9 cellular contexts compared by ENCODE assay signal in genomic region chrX:100685284-100685996, GRCh38. TPM values are rescaled to one million over a fixed set of nuclear protein-coding genes. Genes with fewer than 3 reads are reported as not detected.
DNase-seq lines count a peak whose midpoint lies in the region; ATAC-seq, FAIRE-seq and TF ChIP-seq lines count a peak whose summit lies in the region.
"Had no signal": no experiment of that assay in that cellular context is flagged by ENCODE, and none has a peak within 500 bp of the region (broad histone marks: within the 10 kb centered on the region; RNA-seq: fewer than 3 reads in every experiment).

No MANE protein-coding gene starts in this region.

- peaks cover 21% of the 10 kb centered on the region for H3K4me1 Mint-ChIP-seq in chondrocyte (ENCODE audit: low read depth)

- H3K9me3 ChIP-seq in HepG2 (ENCODE audit: low read length), result no peaks in the 10 kb centered on the region

- H3K36me3 ChIP-seq in HepG2 (replicated peaks in 1 of 2; ENCODE audit: control insufficient read depth in 1 of 2, insufficient read depth in 2 of 2, low read length in 2 of 2), result no peaks in the 10 kb centered on the region

- intact Hi-C loops in HepG2 (cut with micrococcal nuclease; ENCODE audit: unreplicated experiment), result loop anchor here (1.0 to 10.0 kb wide), 2 partner anchors 83 to 171 kb away; no protein-coding TSS in a partner anchor

- no peak overlapping the region for H3K4me3 Mint-ChIP-seq in chondrocyte (ENCODE audit: unreplicated experiment)

- peak; percentile 93 for FAIRE-seq in HepG2 (lab: Jason Lieb, UNC)

- POLR2A ChIA-PET in HepG2 (lab: Yijun Ruan, JAX), result no interaction called here

- H3K9ac ChIP-seq in HepG2 (ENCODE audit: insufficient read depth, low read depth, low read length), result no peak overlapping the region

- no peaks in the 10 kb centered on the region for H3K9me3 Mint-ChIP-seq in chondrocyte (ENCODE audit: low read depth)
- H3K9me3 Mint-ChIP-seq: IgD-negative memory B cell had no signal

- no peak overlapping the region for H2AFZ ChIP-seq in HepG2 (ENCODE audit: low read length)

- TF ChIP-seq POLR2A in HepG2 (IDR thresholded peaks at IDR 0.05; ENCODE audit: insufficient read depth in 1 of 2, low read depth in 2 of 2, low read length in 2 of 2), result no peak

- no peaks in the 10 kb centered on the region for H4K20me1 ChIP-seq in HepG2 (ENCODE audit: insufficient read depth, low read length)

- peaks cover 2% of the 10 kb centered on the region for H3K36me3 Mint-ChIP-seq in chondrocyte (ENCODE audit: low read depth)
- H3K36me3 Mint-ChIP-seq: IgD-negative memory B cell had no signal

- in situ Hi-C loops in HepG2 (cut with HindIII; ENCODE audit: extremely low pct_ligation_motif_present, low pct_unique_long_range_greater_than_20kb), result loop anchor here (5.0 kb wide), 1 partner anchor 82 kb away; no protein-coding TSS in a partner anchor

- H3K4me1 ChIP-seq in HepG2 (ENCODE audit: insufficient read depth, low read length), result no peaks in the 10 kb centered on the region

- CTCF ChIA-PET in HepG2 (lab: Yijun Ruan, JAX; ENCODE audit: low intra/inter-chr PET ratio, low total read pairs), result interaction anchor here (0.8 to 5.6 kb wide), 4 partner anchors 15 to 173 kb away, joined by 3 to 139 read pairs (median 3); no protein-coding TSS in a partner anchor

- no peak overlapping the region for H3K27ac ChIP-seq in HepG2 (ENCODE audit: extremely low read length, insufficient read depth, low read length)

- H3K27me3 ChIP-seq in HepG2 (ENCODE audit: control insufficient read depth in 1 of 2, insufficient read depth in 2 of 2, low read length in 2 of 2), result no peaks in the 10 kb centered on the region

- TF ChIP-seq EP300 in HepG2 (IDR thresholded peaks at IDR 0.05; ENCODE audit: low read depth in 2 of 2, low read length in 2 of 2), result no peak
- TF ChIP-seq EP300 in HepG2 (CRISPR knock-in tag; IDR thresholded peaks at IDR 0.05; ENCODE audit: borderline replicate concordance), result no peak

- peak; percentile 64 for DNase-seq in AG10803 (ENCODE audit: low read depth)
- DNase-seq in NCI-H226, result peak; percentile 24
- DNase-seq in activated CD4-positive, CD25-positive, alpha-beta regulatory T cell treated with anti-CD3 and anti-CD28 coated beads, Interleukin-2, amount 50 U/mL, for 72 hours, result peak; percentile 52
- DNase-seq in chondrocyte (ENCODE audit: low spot score), result no peak
- DNase-seq in HepG2 (ENCODE audit: low spot score), result peak; percentile 62
- peak; percentile 27 for DNase-seq in stimulated activated CD8-positive, alpha-beta memory T cell treated with anti-CD3 and anti-CD28 coated beads, Interleukin-12 subunit alpha, Interleukin-12 subunit beta, amount 100 ng/mL, for 1 hour (ENCODE audit: low read depth)

- BruUV-seq in HepG2 (replicated peaks; lab: Mats Ljungman, UMichigan), result no TSS peak

- peak overlapping the region; percentile 68 for H3K27ac Mint-ChIP-seq in chondrocyte (ENCODE audit: unreplicated experiment)
- H3K27ac Mint-ChIP-seq: IgD-negative memory B cell had no signal

- H3K4me3 ChIP-seq in AG10803 (ENCODE audit: low read length), result no peak overlapping the region
- no peak overlapping the region for H3K4me3 ChIP-seq in HepG2 (replicated peaks in 1 of 3; ENCODE audit: insufficient read depth in 1 of 3, low read depth in 2 of 3, low read length in 3 of 3)

- H3K27me3 Mint-ChIP-seq in chondrocyte (ENCODE audit: low read depth), result no peaks in the 10 kb centered on the region

- WGBS in HepG2 (ENCODE audit: low lambda C conversion rate), result 27% methylated on average over 4 of the region's 5 CpGs

- H3K79me2 ChIP-seq in HepG2 (ENCODE audit: insufficient read depth, low read length), result no peaks in the 10 kb centered on the region

- peak; percentile 76 for TF ChIP-seq RAD21 in HepG2 (CRISPR knock-in tag; IDR thresholded peaks at IDR 0.05)

- ATAC-seq in GM18907 (IDR thresholded peaks at IDR 0.05; ENCODE audit: unreplicated experiment) (peak; percentile 86), HG03175 (IDR thresholded peaks at IDR 0.05; ENCODE audit: unreplicated experiment) (peak; percentile 85), HepG2 (peak; percentile 90)

- no peak overlapping the region for H3K4me2 ChIP-seq in HepG2 (ENCODE audit: low read depth, low read length)

- TF ChIP-seq CTCF in AG10803 (conservative IDR thresholded peaks at IDR 0.05; ENCODE audit: low read length) (peak; percentile 88), chondrocyte (IDR thresholded peaks at IDR 0.05) (peak; percentile 92), HepG2 (CRISPR knock-in tag; IDR thresholded peaks at IDR 0.05) (peak; percentile 78)

RNA-seq across cellular contexts. Expression of gene SRPX2, which starts 41.4 kb away (rescaled TPM):
- 10.0 to 21.1 TPM (median 10.8 TPM) in 3 replicates for total RNA-seq in chondrocyte
- total RNA-seq in HepG2 (2016; rRNA removed; fragmentation: Illumina TruSeq; extraction: Trizol), result 1.5 and 1.6 TPM in 2 replicates
- 0.44 and 1.2 TPM in 2 replicates for total RNA-seq in HepG2 (2016; cell fraction: cytosol; rRNA removed; fragmentation: Illumina TruSeq; extraction: Trizol; ENCODE audit: low read depth)
- 1.3 and 1.8 TPM in 2 replicates for total RNA-seq in HepG2 (2016; cell fraction: insoluble cytoplasmic fraction; rRNA removed; fragmentation: Illumina TruSeq; extraction: Trizol)
- 0.79 and 1.4 TPM in 2 replicates for total RNA-seq in HepG2 (2016; cell fraction: membrane; rRNA removed; fragmentation: Illumina TruSeq; extraction: Trizol)
- total RNA-seq in HepG2 (2016; cell fraction: nucleus; rRNA removed; fragmentation: Illumina TruSeq; extraction: Trizol), result 2.6 and 2.7 TPM in 2 replicates
- 4.6 and 6.7 TPM in 2 replicates for polyA plus RNA-seq in HepG2 (2011; rRNA removed)
- 3.3 and 5.1 TPM in 2 replicates for polyA plus RNA-seq in HepG2 (2011; cell fraction: cytosol; rRNA removed)
- 5.8 and 7.1 TPM in 2 replicates for polyA plus RNA-seq in HepG2 (2011; cell fraction: nucleus; rRNA removed)
- 0.61 and 0.79 TPM in 2 replicates for polyA plus RNA-seq in HepG2 (2012)
- polyA plus RNA-seq in HepG2 (2016; cell fraction: cytosol; fragmentation: Illumina TruSeq; extraction: Trizol; ENCODE audit: low read depth), result 0.24 and 0.69 TPM in 2 replicates
- 1.2 and 2.0 TPM in 2 replicates for polyA plus RNA-seq in HepG2 (2016; cell fraction: insoluble cytoplasmic fraction; fragmentation: Illumina TruSeq; extraction: Trizol; ENCODE audit: low read depth)
- 0.63 and 0.77 TPM in 2 replicates for polyA plus RNA-seq in HepG2 (2016; cell fraction: membrane; fragmentation: Illumina TruSeq; extraction: Trizol; ENCODE audit: low read depth)
- polyA plus RNA-seq in HepG2 (2016; cell fraction: nucleus; fragmentation: Illumina TruSeq; extraction: Trizol; ENCODE audit: insufficient read depth, low read depth), result 6.7 and 8.3 TPM in 2 replicates
- polyA minus RNA-seq in HepG2 (2011; rRNA and poly(A)+ RNA removed; ENCODE audit: low replicate concordance), result 1.5 and 6.0 TPM in 2 replicates
- 0.89 and 2.6 TPM in 2 replicates for polyA minus RNA-seq in HepG2 (2011; cell fraction: cytosol; rRNA and poly(A)+ RNA removed)
- 3.1 and 3.3 TPM in 2 replicates for polyA minus RNA-seq in HepG2 (2011; cell fraction: nucleus; rRNA and poly(A)+ RNA removed)
- polyA plus RNA-seq: IgD-negative memory B cell had no signal

RNA-seq across cellular contexts. Expression of gene SYTL4, which starts 46.5 kb away (rescaled TPM):
- total RNA-seq in chondrocyte, result 5.3 to 10.8 TPM (median 5.9 TPM) in 3 replicates
- total RNA-seq in HepG2 (2016; rRNA removed; fragmentation: Illumina TruSeq; extraction: Trizol), result 0.67 and 0.73 TPM in 2 replicates
- total RNA-seq in HepG2 (2016; cell fraction: cytosol; rRNA removed; fragmentation: Illumina TruSeq; extraction: Trizol; ENCODE audit: low read depth), result 0.18 and 0.30 TPM in 2 replicates
- total RNA-seq in HepG2 (2016; cell fraction: insoluble cytoplasmic fraction; rRNA removed; fragmentation: Illumina TruSeq; extraction: Trizol), result 0.71 and 0.80 TPM in 2 replicates
- 0.28 and 0.31 TPM in 2 replicates for total RNA-seq in HepG2 (2016; cell fraction: membrane; rRNA removed; fragmentation: Illumina TruSeq; extraction: Trizol)
- 0.66 and 0.71 TPM in 2 replicates for total RNA-seq in HepG2 (2016; cell fraction: nucleus; rRNA removed; fragmentation: Illumina TruSeq; extraction: Trizol)
- 0.22 and 0.41 TPM in 2 replicates for polyA plus RNA-seq in HepG2 (2011; rRNA removed)
- polyA plus RNA-seq in HepG2 (2011; cell fraction: cytosol; rRNA removed), result 0.04 and 0.13 TPM in 2 replicates
- polyA plus RNA-seq in HepG2 (2011; cell fraction: nucleus; rRNA removed), result 0.61 and 0.64 TPM in 2 replicates
- polyA plus RNA-seq in HepG2 (2012), result 0.35 and 1.0 TPM in 2 replicates
- 0.06 TPM in 2 replicates for polyA plus RNA-seq in HepG2 (2016; cell fraction: cytosol; fragmentation: Illumina TruSeq; extraction: Trizol; ENCODE audit: low read depth)
- 0.43 and 1.0 TPM in 2 replicates for polyA plus RNA-seq in HepG2 (2016; cell fraction: insoluble cytoplasmic fraction; fragmentation: Illumina TruSeq; extraction: Trizol; ENCODE audit: low read depth)
- polyA plus RNA-seq in HepG2 (2016; cell fraction: membrane; fragmentation: Illumina TruSeq; extraction: Trizol; ENCODE audit: low read depth), result 0.11 TPM in 1 of 2 replicates, not detected in the other
- 1.3 and 1.4 TPM in 2 replicates for polyA plus RNA-seq in HepG2 (2016; cell fraction: nucleus; fragmentation: Illumina TruSeq; extraction: Trizol; ENCODE audit: insufficient read depth, low read depth)
- polyA minus RNA-seq in HepG2 (2011; rRNA and poly(A)+ RNA removed; ENCODE audit: low replicate concordance), result 0.18 and 10.0 TPM in 2 replicates
- polyA minus RNA-seq in HepG2 (2011; cell fraction: cytosol; rRNA and poly(A)+ RNA removed), result not detected in 2 replicates
- polyA minus RNA-seq in HepG2 (2011; cell fraction: nucleus; rRNA and poly(A)+ RNA removed), result 0.50 and 0.52 TPM in 2 replicates

RNA-seq across cellular contexts. Expression of gene TSPAN6, which starts 48.8 kb away (rescaled TPM):
- total RNA-seq in chondrocyte, result 17.8 to 23.0 TPM (median 18.6 TPM) in 3 replicates
- total RNA-seq in HepG2 (2016; rRNA removed; fragmentation: Illumina TruSeq; extraction: Trizol), result 78.4 and 133 TPM in 2 replicates
- total RNA-seq in HepG2 (2016; cell fraction: cytosol; rRNA removed; fragmentation: Illumina TruSeq; extraction: Trizol; ENCODE audit: low read depth), result 34.8 and 39.0 TPM in 2 replicates
- total RNA-seq in HepG2 (2016; cell fraction: insoluble cytoplasmic fraction; rRNA removed; fragmentation: Illumina TruSeq; extraction: Trizol), result 79.3 and 133 TPM in 2 replicates
- total RNA-seq in HepG2 (2016; cell fraction: membrane; rRNA removed; fragmentation: Illumina TruSeq; extraction: Trizol), result 51.3 and 60.6 TPM in 2 replicates
- total RNA-seq in HepG2 (2016; cell fraction: nucleus; rRNA removed; fragmentation: Illumina TruSeq; extraction: Trizol), result 93.8 and 113 TPM in 2 replicates
- 51.2 and 78.9 TPM in 2 replicates for polyA plus RNA-seq in HepG2 (2011; rRNA removed)
- 46.5 and 62.1 TPM in 2 replicates for polyA plus RNA-seq in HepG2 (2011; cell fraction: cytosol; rRNA removed)
- 14.3 and 18.4 TPM in 2 replicates for polyA plus RNA-seq in HepG2 (2011; cell fraction: nucleus; rRNA removed)
- polyA plus RNA-seq in HepG2 (2012), result 60.5 and 75.1 TPM in 2 replicates
- 39.5 and 40.3 TPM in 2 replicates for polyA plus RNA-seq in HepG2 (2016; cell fraction: cytosol; fragmentation: Illumina TruSeq; extraction: Trizol; ENCODE audit: low read depth)
- polyA plus RNA-seq in HepG2 (2016; cell fraction: insoluble cytoplasmic fraction; fragmentation: Illumina TruSeq; extraction: Trizol; ENCODE audit: low read depth), result 76.0 and 79.3 TPM in 2 replicates
- polyA plus RNA-seq in HepG2 (2016; cell fraction: membrane; fragmentation: Illumina TruSeq; extraction: Trizol; ENCODE audit: low read depth), result 46.1 and 51.0 TPM in 2 replicates
- 147 and 150 TPM in 2 replicates for polyA plus RNA-seq in HepG2 (2016; cell fraction: nucleus; fragmentation: Illumina TruSeq; extraction: Trizol; ENCODE audit: insufficient read depth, low read depth)
- polyA minus RNA-seq in HepG2 (2011; rRNA and poly(A)+ RNA removed; ENCODE audit: low replicate concordance), result 18.5 and 47.1 TPM in 2 replicates
- polyA minus RNA-seq in HepG2 (2011; cell fraction: cytosol; rRNA and poly(A)+ RNA removed), result 37.7 and 41.0 TPM in 2 replicates
- polyA minus RNA-seq in HepG2 (2011; cell fraction: nucleus; rRNA and poly(A)+ RNA removed), result 19.1 and 24.2 TPM in 2 replicates
